24 cellular contexts compared by ENCODE assay signal in genomic region chr12:6560501-6561205, GRCh38.
"Had no signal": no experiment of that assay in that cellular context is flagged by ENCODE, and none has a peak within 500 bp of the region (broad histone marks: within the 10 kb centered on the region; RNA-seq: fewer than 3 reads in every experiment).

No MANE protein-coding gene starts in this region.

- H3K9me3 ChIP-seq: esophagus squamous epithelium, gastroesophageal sphincter, heart left ventricle, sigmoid colon, testis, upper lobe of left lung had no signal

- H3K4me3 ChIP-seq: coronary artery, esophagus squamous epithelium, gastroesophageal sphincter, heart left ventricle, sigmoid colon, smooth muscle cell, testis, upper lobe of left lung had no signal

- H3K4me1 Mint-ChIP-seq: nephron progenitor cell had no signal

- FAIRE-seq: islet of Langerhans had no signal

- H3K9me3 Mint-ChIP-seq: memory B cell, nephron progenitor cell had no signal

- H3K27me3 Mint-ChIP-seq: activated naive CD8-positive, alpha-beta T cell; memory B cell had no signal

- ATAC-seq: gastroesophageal sphincter, heart left ventricle, left cardiac atrium had no signal

- H3K4me2 ChIP-seq: smooth muscle cell had no signal

- DNase-seq: activated CD4-positive, alpha-beta T cell treated with anti-CD3 and anti-CD28 coated beads for 1 hour; activated CD4-positive, alpha-beta T cell treated with anti-CD3 and anti-CD28 coated beads, Interleukin-2, amount 50 U/mL, for 1 hour; activated gamma-delta T cell treated with Interleukin-2 at 50 U/mL for 16 hours; amniotic stem cell; cerebellar nuclear complex; esophagus squamous epithelium; left cardiac atrium; nephron progenitor cell; nucleus accumbens; sigmoid colon; stimulated activated CD4-positive, alpha-beta T cell treated with anti-CD3 and anti-CD28 coated beads, Interleukin-2, amount 100 ng/mL, for 48 hours; stimulated activated CD8-positive, alpha-beta memory T cell treated with anti-CD3 and anti-CD28 coated beads, Interleukin-4, amount 100 ng/mL, for 48 hours; stimulated activated naive CD4-positive, alpha-beta T cell; T-helper 1 cell; T-helper 9 cell; testis; upper lobe of left lung had no signal

- H3K27me3 ChIP-seq: esophagus squamous epithelium, gastroesophageal sphincter, heart left ventricle, sigmoid colon, testis, upper lobe of left lung had no signal

- H3K27ac ChIP-seq: coronary artery, esophagus squamous epithelium, gastroesophageal sphincter, heart left ventricle, sigmoid colon, testis had no signal

- H3K4me3 Mint-ChIP-seq: activated naive CD8-positive, alpha-beta T cell; memory B cell; nephron progenitor cell had no signal

- H3K27ac Mint-ChIP-seq: memory B cell, nephron progenitor cell had no signal
